Comparison of ENCODE assay signal across 14 cellular contexts in the genomic region with DNA sequence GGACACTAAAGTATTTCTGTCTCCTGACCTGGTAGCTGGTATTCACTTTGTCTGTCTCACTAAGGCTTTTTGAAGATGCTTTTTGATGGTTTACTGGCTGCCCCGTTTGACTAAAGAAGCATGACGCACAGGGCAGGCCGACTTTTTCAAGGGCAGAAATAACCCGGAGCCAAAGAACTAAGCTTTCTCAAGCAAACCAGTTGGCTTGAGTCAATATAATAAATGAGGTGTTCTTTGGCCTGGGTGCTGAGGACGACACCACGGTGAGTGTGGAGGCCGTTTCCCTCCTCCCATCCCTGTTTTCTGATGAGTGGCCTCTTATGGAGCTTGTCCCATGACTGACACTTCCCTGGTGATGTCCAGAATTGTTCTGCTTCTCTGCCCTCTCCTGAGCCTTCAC.
A peak's percentile ranks its signal among the peaks of the same experiment; 100 is the strongest.
DNase-seq lines count a peak whose midpoint lies in the region; ATAC-seq and TF ChIP-seq lines count a peak whose summit lies in the region.
"Had no signal": no experiment of that assay in that cellular context is flagged by ENCODE, and none has a peak within 500 bp of the region (broad histone marks: within the 10 kb centered on the region; RNA-seq: fewer than 3 reads in every experiment).

No MANE protein-coding gene starts in this region.

- no peak overlapping the region for H3K4me3 ChIP-seq in adrenal gland
- H3K4me3 ChIP-seq: A549 had no signal

- TF ChIP-seq CTCF in adrenal gland (IDR thresholded peaks at IDR 0.05) = no peak

- H3K9me3 Mint-ChIP-seq in stimulated activated naive B cell treated with anti-CD40 and anti-IgM and Interleukin-4, amounts not matched to agents 10 μg/mL and 1 μg/mL and 100 μg/mL, for 72 hours = no peaks in the 10 kb centered on the region
- H3K9me3 Mint-ChIP-seq: CD8-positive, alpha-beta memory T cell had no signal

- H3K9me3 ChIP-seq in T-helper 17 cell (ENCODE audit: control insufficient read depth, low read length, poor library complexity, severe bottlenecking) (no peaks in the 10 kb centered on the region), adrenal gland (replicated peaks in 1 of 3) (no peaks in the 10 kb centered on the region)
- H3K9me3 ChIP-seq: A549, Caco-2 had no signal

- H3K4me1 Mint-ChIP-seq in T-helper 17 cell = peaks cover 2% of the 10 kb centered on the region
- peaks cover 2 to 14% of the 10 kb centered on the region in 2 donors for H3K4me1 Mint-ChIP-seq in stimulated activated naive B cell treated with anti-CD40 and anti-IgM and Interleukin-4, amounts not matched to agents 10 μg/mL and 1 μg/mL and 100 μg/mL, for 72 hours
- H3K4me1 Mint-ChIP-seq: CD8-positive, alpha-beta memory T cell had no signal

- peaks cover 0 to 25% of the 10 kb centered on the region in 2 donors for H3K4me1 ChIP-seq in adrenal gland (replicated peaks in 1 of 2)
- H3K4me1 ChIP-seq: Caco-2 had no signal

- 38 to 67% (median 55%) methylated on average over 5 to 7 of the region's 7 CpGs for WGBS in adrenal gland, 4 donors

- no peak for ATAC-seq in T-helper 17 cell
- peak; percentile 44 for ATAC-seq in left colon
- ATAC-seq in stimulated activated naive B cell treated with anti-CD40 and anti-IgM and Interleukin-4, amounts not matched to agents 10 μg/mL and 1 μg/mL and 100 μg/mL, for 72 hours (replicated peaks) = no peak
- ATAC-seq: A549, HCT116 had no signal

- intact Hi-C loops in adrenal gland (cut with DNase I) (loop anchor here (5.0 to 10.0 kb wide), 2 partner anchors 311 to 343 kb away; no protein-coding TSS in a partner anchor), left colon (cut with DNase I, micrococcal nuclease) (loop anchor here in 1 of 2 donors (10.0 kb wide), 1 partner anchor 311 kb away; no protein-coding TSS in a partner anchor)

- no peaks in the 10 kb centered on the region for H3K27me3 Mint-ChIP-seq in T-helper 17 cell
- H3K27me3 Mint-ChIP-seq in stimulated activated naive B cell treated with anti-CD40 and anti-IgM and Interleukin-4, amounts not matched to agents 10 μg/mL and 1 μg/mL and 100 μg/mL, for 72 hours = no peaks in the 10 kb centered on the region
- H3K27me3 Mint-ChIP-seq: CD8-positive, alpha-beta memory T cell had no signal

- H3K4me3 Mint-ChIP-seq in T-helper 17 cell = no peak overlapping the region
- no peak overlapping the region for H3K4me3 Mint-ChIP-seq in stimulated activated naive B cell treated with anti-CD40 and anti-IgM and Interleukin-4, amounts not matched to agents 10 μg/mL and 1 μg/mL and 100 μg/mL, for 72 hours
- H3K4me3 Mint-ChIP-seq: CD8-positive, alpha-beta memory T cell had no signal

- H3K27ac Mint-ChIP-seq in T-helper 17 cell = peak overlapping the region; percentile 37
- peak overlapping the region; percentile 59 for H3K27ac Mint-ChIP-seq in stimulated activated naive B cell treated with anti-CD40 and anti-IgM and Interleukin-4, amounts not matched to agents 10 μg/mL and 1 μg/mL and 100 μg/mL, for 72 hours

- TF ChIP-seq POLR2A in adrenal gland (IDR thresholded peaks at IDR 0.05) = no peak

- peak overlapping the region; percentile 32 to 75 (median 56) for H3K27ac ChIP-seq in adrenal gland
- H3K27ac ChIP-seq: A549 had no signal

- H3K36me3 ChIP-seq in adrenal gland (replicated peaks in 1 of 2) = peaks cover 0 to 15% of the 10 kb centered on the region in 2 donors

- H3K36me3 Mint-ChIP-seq in T-helper 17 cell (ENCODE audit: low read depth) = peaks cover 7% of the 10 kb centered on the region
- peaks cover 32 to 54% of the 10 kb centered on the region in 2 donors for H3K36me3 Mint-ChIP-seq in stimulated activated naive B cell treated with anti-CD40 and anti-IgM and Interleukin-4, amounts not matched to agents 10 μg/mL and 1 μg/mL and 100 μg/mL, for 72 hours

- no peaks in the 10 kb centered on the region for H3K27me3 ChIP-seq in adrenal gland

- no peak for DNase-seq in T-helper 17 cell
- DNase-seq in adrenal gland = peak in 5 of 7 donors; percentile 65 to 86 (median 74)
- DNase-seq in left colon = no peak
- no peak for DNase-seq in stimulated activated naive B cell treated with anti-CD40 and anti-IgM and Interleukin-4, amounts not matched to agents 10 μg/mL and 1 μg/mL and 100 μg/mL, for 72 hours
- DNase-seq in NCI-H1417 treated with DMSO at 0.1 percent for 48 hours (lab: John Stamatoyannopoulos, UW) = no peak
- no peak for DNase-seq in NK-92 treated with Interleukin-12 subunit alpha and Interleukin-12 subunit beta, amount 100 ng/mL, for 24 hours (lab: John Stamatoyannopoulos, UW)
- DNase-seq in HCEC 1CT = no peak
- DNase-seq in RKO (ENCODE audit: low spot score) = no peak
- DNase-seq: Caco-2; CD8-positive, alpha-beta memory T cell; DND-41; GDM1 had no signal

Comparison
In these comparisons a context has a peak if more than half of its experiments do, and no peak if none do; other contexts are left out.
1. DNase-seq: peak in adrenal gland (5 of 7); none in T-helper 17 cell (0 of 3), left colon (0 of 2), stimulated activated naive B cell treated with anti-CD40 and anti-IgM and Interleukin-4, amounts not matched to agents 10 μg/mL and 1 μg/mL and 100 μg/mL, for 72 hours (single experiment), NCI-H1417 treated with DMSO at 0.1 percent for 48 hours (single experiment), NK-92 treated with Interleukin-12 subunit alpha and Interleukin-12 subunit beta, amount 100 ng/mL, for 24 hours (single experiment), HCEC 1CT (single experiment) and RKO (single experiment).